In genomic region chr3:45033799-45034198, GRCh38 we compare ENCODE assay signal across 29 cellular contexts. TPM values are rescaled to one million over a fixed set of nuclear protein-coding genes. Genes with fewer than 3 reads are reported as not detected.
DNase-seq lines count a peak whose midpoint lies in the region; ATAC-seq and TF ChIP-seq lines count a peak whose summit lies in the region.
"Had no signal": no experiment of that assay in that cellular context is flagged by ENCODE, and none has a peak within 500 bp of the region (broad histone marks: within the 10 kb centered on the region; RNA-seq: fewer than 3 reads in every experiment).

No MANE protein-coding gene starts in this region.

- H3K4ac ChIP-seq in trophoblast cell (ENCODE audit: low read depth, low read length): no peak overlapping the region

- H3K9me3 ChIP-seq in adipocyte (ENCODE audit: control insufficient read depth, low read length) (no peaks in the 10 kb centered on the region), gastroesophageal sphincter (no peaks in the 10 kb centered on the region), trophoblast cell (ENCODE audit: insufficient read depth, low read depth, low read length) (peaks cover 3% of the 10 kb centered on the region)
- H3K9me3 ChIP-seq: breast epithelium, Caco-2, colonic mucosa, pancreas, tibial nerve had no signal

- no peak overlapping the region for H3K4me2 ChIP-seq in trophoblast cell (ENCODE audit: low read length)

- H3K18ac ChIP-seq in trophoblast cell (ENCODE audit: low read length): no peak overlapping the region

- no peak for TF ChIP-seq POLR2A in gastroesophageal sphincter (IDR thresholded peaks at IDR 0.05)

- no peak overlapping the region for H2AFZ ChIP-seq in trophoblast cell (ENCODE audit: insufficient read depth, low read length, poor library complexity)

- ATAC-seq in gastroesophageal sphincter: no peak
- ATAC-seq: activated CD8-positive, alpha-beta memory T cell treated with anti-CD3 and anti-CD28 coated beads, Interleukin-2, amount 10 ng/mL, durations not matched to agents 7 days and 5 days; effector memory CD8-positive, alpha-beta T cell; naive thymus-derived CD8-positive, alpha-beta T cell had no signal

- no peaks in the 10 kb centered on the region for H3K36me3 Mint-ChIP-seq in type B pancreatic cell
- H3K36me3 Mint-ChIP-seq in endothelial cell (ENCODE audit: low read depth, unreplicated experiment): peaks cover 3% of the 10 kb centered on the region
- H3K36me3 Mint-ChIP-seq: activated CD8-positive, alpha-beta memory T cell treated with anti-CD3 and anti-CD28 coated beads, Interleukin-2, amount 10 ng/mL, durations not matched to agents 7 days and 5 days had no signal

- no peak for TF ChIP-seq EP300 in gastroesophageal sphincter (IDR thresholded peaks at IDR 0.05)

- no peak overlapping the region for H2BK12ac ChIP-seq in trophoblast cell (ENCODE audit: low read length)

- H3K27ac Mint-ChIP-seq in type B pancreatic cell: no peak overlapping the region
- no peak overlapping the region for H3K27ac Mint-ChIP-seq in endothelial cell (ENCODE audit: unreplicated experiment)

- H3K36me3 ChIP-seq in adipocyte (ENCODE audit: control insufficient read depth, insufficient read depth, low read length, severe bottlenecking) (peaks cover 29% of the 10 kb centered on the region), gastroesophageal sphincter (peaks cover 0 to 21% of the 10 kb centered on the region in 2 donors), trophoblast cell (ENCODE audit: control insufficient read depth in 1 of 2, insufficient read depth in 2 of 2, low read length in 2 of 2) (no peaks in the 10 kb centered on the region)
- H3K36me3 ChIP-seq: breast epithelium, colonic mucosa, pancreas had no signal

- no peaks in the 10 kb centered on the region for H3K79me1 ChIP-seq in trophoblast cell (ENCODE audit: low read length)

- H3K4me1 ChIP-seq in adipocyte (ENCODE audit: control insufficient read depth, insufficient read depth, low read length) (peaks cover 31% of the 10 kb centered on the region), gastroesophageal sphincter (peaks cover 0 to 66% (median 35%) of the 10 kb centered on the region in 3 donors), trophoblast cell (ENCODE audit: control insufficient read depth in 1 of 2, insufficient read depth in 2 of 2, low read length in 2 of 2) (peaks cover 0 to 6% of the 10 kb centered on the region in 2 experiments)
- H3K4me1 ChIP-seq: breast epithelium, Caco-2 had no signal

- peaks cover 22% of the 10 kb centered on the region for H3K4me1 Mint-ChIP-seq in type B pancreatic cell (ENCODE audit: unreplicated experiment)
- H3K4me1 Mint-ChIP-seq in endothelial cell (ENCODE audit: unreplicated experiment): peaks cover 13% of the 10 kb centered on the region

- H3K4me3 ChIP-seq in adipocyte (ENCODE audit: low read length) (no peak overlapping the region), gastroesophageal sphincter (no peak overlapping the region), trophoblast cell (ENCODE audit: low read depth, low read length) (no peak overlapping the region)
- H3K4me3 ChIP-seq: breast epithelium, colonic mucosa, pancreas, tibial nerve had no signal

- H3K27me3 Mint-ChIP-seq in type B pancreatic cell (peaks cover 61% of the 10 kb centered on the region), endothelial cell (ENCODE audit: unreplicated experiment) (peaks cover 5% of the 10 kb centered on the region)

- no peak overlapping the region for H2BK120ac ChIP-seq in trophoblast cell (ENCODE audit: insufficient read depth, low read length, poor library complexity)

- 67 to 100% methylated on average over 2 to 5 of the region's 6 CpGs for WGBS in gastroesophageal sphincter (ENCODE audit: low coverage in 1 of 2), 2 donors
- no CpG with 5 or more reads among the region's 6 CpGs for WGBS in trophoblast cell (ENCODE audit: extremely low coverage, insufficient coverage, insufficient read length)

- no peaks in the 10 kb centered on the region for H3K79me2 ChIP-seq in trophoblast cell (ENCODE audit: control insufficient read depth, insufficient read depth, low read length, poor library complexity)

- H3K27ac ChIP-seq in gastroesophageal sphincter (peak overlapping the region in 3 of 4 donors; percentile 76 to 81 (median 77)), trophoblast cell (ENCODE audit: low read depth, low read length) (no peak overlapping the region)
- H3K27ac ChIP-seq: colonic mucosa, pancreas, VCaP had no signal

- no peak overlapping the region for H4K8ac ChIP-seq in trophoblast cell (ENCODE audit: low read depth, low read length)

- H3K14ac ChIP-seq in trophoblast cell (ENCODE audit: low read length): no peak overlapping the region

- H3K23ac ChIP-seq in trophoblast cell (ENCODE audit: low read length): peak overlapping the region; percentile 2

- no peak overlapping the region for H2BK5ac ChIP-seq in trophoblast cell (ENCODE audit: low read depth, low read length, poor library complexity)

- H3K9me3 Mint-ChIP-seq in type B pancreatic cell (no peaks in the 10 kb centered on the region), endothelial cell (ENCODE audit: unreplicated experiment) (no peaks in the 10 kb centered on the region)
- H3K9me3 Mint-ChIP-seq: effector memory CD8-positive, alpha-beta T cell; naive thymus-derived CD8-positive, alpha-beta T cell had no signal

- H3K9ac ChIP-seq in adipocyte (ENCODE audit: low read length): peak overlapping the region; percentile 4
- H3K9ac ChIP-seq in trophoblast cell (ENCODE audit: low read length): no peak overlapping the region

- DNase-seq in adipocyte (ENCODE audit: low read depth): no peak
- no peak for DNase-seq in trophoblast cell
- no peak for DNase-seq in type B pancreatic cell (ENCODE audit: extremely low spot score, unreplicated experiment)
- no peak for DNase-seq in endothelial cell (ENCODE audit: low spot score)
- DNase-seq in activated CD4-positive, alpha-beta T cell treated with anti-CD3 and anti-CD28 coated beads for 1 hour: no peak
- DNase-seq in NCI-H82 treated with DMSO at 0.1 percent for 48 hours (lab: John Stamatoyannopoulos, UW; ENCODE audit: unreplicated experiment): no peak
- DNase-seq: activated CD4-positive, alpha-beta T cell treated with anti-CD3 and anti-CD28 coated beads, Interleukin-2, amount 50 U/mL, for 1 hour; activated CD8-positive, alpha-beta memory T cell treated with anti-CD3 and anti-CD28 coated beads, Interleukin-2, amount 10 ng/mL, durations not matched to agents 7 days and 5 days; activated naive CD4-positive, alpha-beta T cell; activated T-cell treated with anti-CD3 and anti-CD28 coated beads, Interleukin-2, amount 50 U/mL, for 48 hours; amniotic stem cell; C1 segment of cervical spinal cord; Caco-2; colonic mucosa; effector memory CD8-positive, alpha-beta T cell; GDM1; GOT3; left ventricle myocardium superior; naive thymus-derived CD8-positive, alpha-beta T cell; NCI-H1048; NCI-H187; NCI-H524 treated with DMSO at 0.1 percent for 48 hours; pancreas; SHP77; stimulated activated naive CD4-positive, alpha-beta T cell treated with Interleukin-2 at 50 U/mL for 16 hours had no signal

- TF ChIP-seq CTCF in gastroesophageal sphincter (IDR thresholded peaks at IDR 0.05) (no peak), type B pancreatic cell (conservative IDR thresholded peaks at IDR 0.05) (no peak), endothelial cell (IDR thresholded peaks at IDR 0.05; ENCODE audit: unreplicated experiment) (no peak)

- H3K4me3 Mint-ChIP-seq in type B pancreatic cell: peak overlapping the region; percentile 36
- no peak overlapping the region for H3K4me3 Mint-ChIP-seq in endothelial cell (ENCODE audit: unreplicated experiment)
- H3K4me3 Mint-ChIP-seq: activated CD8-positive, alpha-beta memory T cell treated with anti-CD3 and anti-CD28 coated beads, Interleukin-2, amount 10 ng/mL, durations not matched to agents 7 days and 5 days; effector memory CD8-positive, alpha-beta T cell had no signal

- no peak overlapping the region for H2AK5ac ChIP-seq in trophoblast cell (ENCODE audit: low read length)

- H4K12ac ChIP-seq in trophoblast cell (ENCODE audit: low read depth, low read length): no peak overlapping the region

- no peak overlapping the region for H4K91ac ChIP-seq in trophoblast cell (ENCODE audit: low read depth, low read length)

- no peaks in the 10 kb centered on the region for H3K27me3 ChIP-seq in adipocyte (replicated peaks; ENCODE audit: control insufficient read depth, insufficient read depth, low read length)
- no peaks in the 10 kb centered on the region for H3K27me3 ChIP-seq in gastroesophageal sphincter
- H3K27me3 ChIP-seq in trophoblast cell (ENCODE audit: insufficient read depth, low read length): peaks cover 15% of the 10 kb centered on the region
- H3K27me3 ChIP-seq: colonic mucosa, pancreas, tibial nerve had no signal

RNA-seq across cellular contexts. Expression of gene CLEC3B, which starts 7.7 kb away (rescaled TPM):
- total RNA-seq in gastroesophageal sphincter: 100 to 1,000 TPM in 1 of 4 donors, 10 to 100 TPM in 3; 20.4 to 127 (median 77.6) TPM
- 0.14 and 0.29 TPM in 2 replicates for polyA plus RNA-seq in trophoblast cell (2013)
- 0.43 and 1.2 TPM in 2 replicates for total RNA-seq in type B pancreatic cell (ENCODE audit: low replicate concordance)
- 0.41 TPM for total RNA-seq in endothelial cell (ENCODE audit: unreplicated experiment)
- total RNA-seq: activated CD8-positive, alpha-beta memory T cell treated with anti-CD3 and anti-CD28 coated beads, Interleukin-2, amount 10 ng/mL, durations not matched to agents 7 days and 5 days had no signal
- polyA plus RNA-seq: naive thymus-derived CD8-positive, alpha-beta T cell had no signal

RNA-seq across cellular contexts. Expression of gene EXOSC7, which starts 57.8 kb away (rescaled TPM):
- total RNA-seq in gastroesophageal sphincter: 10 to 100 TPM; 40.6 to 52.8 (median 46.0) TPM
- polyA plus RNA-seq in trophoblast cell (2013): 25.4 and 26.2 TPM in 2 replicates
- total RNA-seq in type B pancreatic cell (ENCODE audit: low replicate concordance): 45.5 and 49.7 TPM in 2 replicates
- total RNA-seq in endothelial cell (ENCODE audit: unreplicated experiment): 33.2 TPM

RNA-seq across cellular contexts. Expression of gene ZDHHC3, which starts 57.8 kb away (rescaled TPM):
- total RNA-seq in gastroesophageal sphincter (10 to 100 TPM; 66.6 to 91.2 (median 78.5) TPM), type B pancreatic cell (ENCODE audit: low replicate concordance) (83.6 and 112 TPM in 2 replicates), endothelial cell (ENCODE audit: unreplicated experiment) (135 TPM)
- 50.9 and 51.5 TPM in 2 replicates for polyA plus RNA-seq in trophoblast cell (2013)
